ENCODE assay signal across 28 cellular contexts in the genomic region with DNA sequence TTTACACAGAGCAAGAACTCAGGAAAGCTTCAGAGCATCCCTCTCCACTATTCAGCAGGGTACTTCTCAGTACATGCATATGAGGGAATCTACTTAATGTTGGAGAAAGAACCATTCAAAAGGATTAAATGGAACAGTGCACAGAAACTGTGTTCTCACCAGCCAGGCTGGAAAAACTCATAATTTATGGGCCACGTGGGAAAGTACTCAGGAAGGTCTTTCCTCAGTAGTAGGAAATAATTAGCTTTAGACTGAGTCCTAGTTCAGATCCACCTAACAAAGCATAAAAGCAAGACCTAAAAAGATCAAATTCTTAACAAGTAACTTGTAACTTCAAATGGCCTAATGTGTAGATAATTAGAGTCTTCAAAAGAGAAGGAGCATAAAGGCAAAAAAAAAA.
"Had no signal": no experiment of that assay in that cellular context is flagged by ENCODE, and none has a peak within 500 bp of the region (broad histone marks: within the 10 kb centered on the region; RNA-seq: fewer than 3 reads in every experiment).

No MANE protein-coding gene starts in this region.

- H3K27me3 ChIP-seq: ascending aorta, body of pancreas, Peyer's patch, SJCRH30 had no signal

- H3K4me1 ChIP-seq: body of pancreas, Peyer's patch had no signal

- ATAC-seq: activated CD4-positive, alpha-beta T cell treated with anti-CD3 and anti-CD28 coated beads for 36 hours; activated CD8-positive, alpha-beta T cell treated with anti-CD3 and anti-CD28 coated beads for 36 hours; activated naive CD4-positive, alpha-beta T cell treated with anti-CD3 and anti-CD28 coated beads, Interleukin-2, amount 50 U/mL, for 72 hours; activated naive CD8-positive, alpha-beta T cell treated with anti-CD3 and anti-CD28 coated beads, Interleukin-2, amount 50 U/mL, for 24 hours; body of pancreas had no signal

- H3K36me3 ChIP-seq: ascending aorta, Peyer's patch, SJCRH30, WERI-Rb-1 had no signal

- H3K9me3 ChIP-seq: ascending aorta, body of pancreas, Peyer's patch, SJCRH30, SK-N-SH had no signal

- H3K9ac ChIP-seq: SK-N-SH had no signal

- H3K27ac ChIP-seq: ascending aorta, body of pancreas, Peyer's patch, RWPE1, SJCRH30, WERI-Rb-1 had no signal

- H3K4me3 ChIP-seq: ascending aorta, body of pancreas, Peyer's patch, SJCRH30 had no signal

- H3K9me3 Mint-ChIP-seq: activated CD8-positive, alpha-beta T cell treated with anti-CD3 and anti-CD28 coated beads for 36 hours; activated naive CD8-positive, alpha-beta T cell treated with anti-CD3 and anti-CD28 coated beads, Interleukin-2, amount 50 U/mL, for 24 hours; activated T-cell treated with anti-CD3 and anti-CD28 coated beads, Interleukin-2, amount 50 U/mL, for 24 hours had no signal

- DNase-seq: activated CD4-positive, alpha-beta T cell treated with anti-CD3 and anti-CD28 coated beads for 36 hours; activated CD4-positive, alpha-beta T cell treated with anti-CD3 and anti-CD28 coated beads, Interleukin-2, amount 50 U/mL, for 1 hour; activated CD8-positive, alpha-beta T cell treated with anti-CD3 and anti-CD28 coated beads for 36 hours; activated effector memory CD4-positive, alpha-beta T cell treated with anti-CD3 and anti-CD28 coated beads, Interleukin-2, amount 50 U/mL, for 16 hours; activated naive CD4-positive, alpha-beta T cell treated with Interleukin-2 at 50 U/mL for 16 hours; activated naive CD8-positive, alpha-beta T cell treated with anti-CD3 and anti-CD28 coated beads, Interleukin-2, amount 50 U/mL, for 24 hours; activated T-cell treated with anti-CD3 and anti-CD28 coated beads, Interleukin-2, amount 50 U/mL, for 24 hours; amniotic stem cell; body of pancreas; Karpas-422; MM.1S; NCI-H1105; NCI-H1436; NCI-H187; NCI-H2081 treated with DMSO at 0.1 percent for 48 hours; NCI-H2171 treated with DMSO at 0.1 percent for 48 hours; NCI-H510A treated with DMSO at 0.1 percent for 48 hours; Peyer's patch; Right ventricle myocardium superior; SJCRH30; SK-N-SH; T-helper 1 cell; WERI-Rb-1 had no signal

- FAIRE-seq: bronchial epithelial cell had no signal

- H3K4me3 Mint-ChIP-seq: activated CD4-positive, alpha-beta T cell treated with anti-CD3 and anti-CD28 coated beads for 36 hours; activated CD8-positive, alpha-beta T cell treated with anti-CD3 and anti-CD28 coated beads for 36 hours; activated naive CD8-positive, alpha-beta T cell treated with anti-CD3 and anti-CD28 coated beads, Interleukin-2, amount 50 U/mL, for 24 hours; activated T-cell treated with anti-CD3 and anti-CD28 coated beads, Interleukin-2, amount 50 U/mL, for 24 hours; activated T-helper 1 cell treated with anti-CD3 and anti-CD28 coated beads, Interleukin-12 subunit alpha, Interleukin-12 subunit beta, Interleukin-2, Interleukin-4 antibody, amounts not matched to agents 30 ng/mL and 10 ng/mL and 1 ng/mL, durations not matched to agents 14 hours and 24 hours and 36 hours had no signal

- H3K27ac Mint-ChIP-seq: activated CD4-positive, alpha-beta T cell treated with anti-CD3 and anti-CD28 coated beads for 36 hours; activated CD8-positive, alpha-beta T cell treated with anti-CD3 and anti-CD28 coated beads for 36 hours; activated naive CD4-positive, alpha-beta T cell treated with anti-CD3 and anti-CD28 coated beads, Interleukin-2, amount 50 U/mL, for 72 hours; activated naive CD8-positive, alpha-beta T cell treated with anti-CD3 and anti-CD28 coated beads, Interleukin-2, amount 50 U/mL, for 24 hours; activated T-cell treated with anti-CD3 and anti-CD28 coated beads, Interleukin-2, amount 50 U/mL, for 24 hours; activated T-helper 1 cell treated with anti-CD3 and anti-CD28 coated beads, Interleukin-12 subunit alpha, Interleukin-12 subunit beta, Interleukin-2, Interleukin-4 antibody, amounts not matched to agents 30 ng/mL and 10 ng/mL and 1 ng/mL, durations not matched to agents 14 hours and 24 hours and 36 hours had no signal

- H3K27me3 Mint-ChIP-seq: activated naive CD8-positive, alpha-beta T cell treated with anti-CD3 and anti-CD28 coated beads, Interleukin-2, amount 50 U/mL, for 24 hours; activated T-cell treated with anti-CD3 and anti-CD28 coated beads, Interleukin-2, amount 50 U/mL, for 24 hours had no signal

- H3K4me2 ChIP-seq: SK-N-SH had no signal
